In genomic region chr3:56754753-56755365, GRCh38 we compare ENCODE assay signal across 9 cellular contexts. TPM values are rescaled to one million over a fixed set of nuclear protein-coding genes. Genes with fewer than 3 reads are reported as not detected.
A peak's percentile ranks its signal among the peaks of the same experiment; 100 is the strongest.
DNase-seq lines count a peak whose midpoint lies in the region; ATAC-seq, FAIRE-seq and TF ChIP-seq lines count a peak whose summit lies in the region.
"Had no signal": no experiment of that assay in that cellular context is flagged by ENCODE, and none has a peak within 500 bp of the region (broad histone marks: within the 10 kb centered on the region; RNA-seq: fewer than 3 reads in every experiment).

No MANE protein-coding gene starts in this region.

- H3K4me1 ChIP-seq in K562 (replicated peaks in 1 of 2; ENCODE audit: control insufficient read depth in 2 of 2, insufficient read depth in 2 of 2, low read length in 2 of 2), result no peaks in the 10 kb centered on the region; a peak in 1 of 5 replicates
- no peaks in the 10 kb centered on the region for H3K4me1 ChIP-seq in neuronal stem cell (ENCODE audit: control insufficient read depth in 2 of 2, insufficient read depth in 1 of 2, low read depth in 1 of 2, low read length in 2 of 2)

- ATAC-seq in K562, result no peak
- no peak for ATAC-seq in HG02610 (IDR thresholded peaks at IDR 0.05; ENCODE audit: unreplicated experiment)
- ATAC-seq in HG02981 (IDR thresholded peaks at IDR 0.05; ENCODE audit: unreplicated experiment), result no peak

- H3K9me1 ChIP-seq in K562 (ENCODE audit: control insufficient read depth, insufficient read depth, low read length), result no peaks in the 10 kb centered on the region

- no peaks in the 10 kb centered on the region for H4K20me1 ChIP-seq in K562 (replicated peaks; ENCODE audit: control insufficient read depth, insufficient read depth, low read length)

- peak overlapping the region; percentile 75 for H2BK12ac ChIP-seq in neuronal stem cell (ENCODE audit: low read length)

- H3K79me1 ChIP-seq in neuronal stem cell (ENCODE audit: low read depth, low read length), result no peaks in the 10 kb centered on the region

- no peak for TF ChIP-seq POLR2A in K562 (conservative IDR thresholded peaks at IDR 0.05)

- no peak overlapping the region for H2AFZ ChIP-seq in K562 (ENCODE audit: low read depth, low read length)
- H2AFZ ChIP-seq in neuronal stem cell (ENCODE audit: low read length), result peak overlapping the region; percentile 54

- no peak overlapping the region for H2BK15ac ChIP-seq in neuronal stem cell (ENCODE audit: low read length)

- no peak overlapping the region for H3K4me3 ChIP-seq in K562
- H3K4me3 ChIP-seq in neuronal stem cell (ENCODE audit: low read length in 2 of 2), result no peak overlapping the region

- in situ Hi-C loops in K562 (cut with MboI), result no loop called here

- TF ChIP-seq RAD21 in K562 (CRISPR knock-in tag; conservative IDR thresholded peaks at IDR 0.05 in 1 of 2, IDR thresholded peaks at IDR 0.05 in 1 of 2), result no peak

- BruUV-seq in K562 (replicated peaks; lab: Mats Ljungman, UMichigan), result no TSS peak

- H3K27ac ChIP-seq in K562 (ENCODE audit: extremely low read depth, low read depth, low read length) (no peak overlapping the region; the same call in 2 of the 3 replicates), neuronal stem cell (replicated peaks; ENCODE audit: low read length) (no peak overlapping the region)
- H3K27ac ChIP-seq: epithelial cell of prostate had no signal

- no peak overlapping the region for H3K9ac ChIP-seq in K562 (ENCODE audit: insufficient read depth in 1 of 2, low read depth in 2 of 2, low read length in 2 of 2)
- no peak overlapping the region for H3K9ac ChIP-seq in neuronal stem cell (ENCODE audit: low read depth, low read length, poor library complexity)

- no peaks in the 10 kb centered on the region for H3K36me3 ChIP-seq in K562 (ENCODE audit: control insufficient read depth, insufficient read depth, low read length)
- H3K36me3 ChIP-seq in neuronal stem cell (replicated peaks in 1 of 2; ENCODE audit: control insufficient read depth in 2 of 2, insufficient read depth in 2 of 2, low read length in 2 of 2), result no peaks in the 10 kb centered on the region

- WGBS in K562 (ENCODE audit: insufficient coverage, low coverage, missing lambda C conversion rate), result 5% methylated on average over 18 of the region's 21 CpGs
- WGBS in neuronal stem cell (ENCODE audit: extremely low coverage in 2 of 2, insufficient read length in 2 of 2, insufficient replicate concordance in 1 of 2), 2 donors, result no CpG with 5 or more reads among the region's 21 CpGs

- intact Hi-C loops in K562 (cut with micrococcal nuclease), result no loop called here

- no peaks in the 10 kb centered on the region for H3K79me2 ChIP-seq in K562 (ENCODE audit: control insufficient read depth, insufficient read depth, low read length)

- H3K4me2 ChIP-seq in K562 (ENCODE audit: insufficient read depth, low read length) (no peak overlapping the region), neuronal stem cell (ENCODE audit: insufficient read depth, low read length, poor library complexity, severe bottlenecking) (no peak overlapping the region)

- H3K18ac ChIP-seq in neuronal stem cell (ENCODE audit: low read length), result no peak overlapping the region

- no peak for TF ChIP-seq EP300 in K562 (IDR thresholded peaks at IDR 0.05; ENCODE audit: low read length)

- DNase-seq in GM10266 (ENCODE audit: extremely low spot score), result peak; percentile 30
- peak; percentile 36 for DNase-seq in NCI-H2227 (lab: John Stamatoyannopoulos, UW; ENCODE audit: unreplicated experiment)
- DNase-seq in K562 (ENCODE audit: extremely low read depth in 1 of 4, low spot score in 3 of 4), result no peak
- no peak for DNase-seq in neuronal stem cell (ENCODE audit: low spot score)
- DNase-seq in NK-92 treated with Interleukin-12 subunit alpha and Interleukin-12 subunit beta, amount 100 ng/mL, for 24 hours (lab: John Stamatoyannopoulos, UW), result no peak
- DNase-seq in NCI-H146 treated with DMSO at 0.1 percent for 48 hours (lab: John Stamatoyannopoulos, UW; ENCODE audit: unreplicated experiment), result no peak

- H3K9me3 ChIP-seq in K562 (replicated peaks; ENCODE audit: control insufficient read depth, insufficient read depth, low read depth, low read length) (no peaks in the 10 kb centered on the region), neuronal stem cell (replicated peaks in 1 of 2; ENCODE audit: control insufficient read depth in 2 of 2, insufficient read depth in 1 of 2, low read depth in 1 of 2, low read length in 2 of 2) (peaks cover 0 to 1% of the 10 kb centered on the region in 2 donors)

- no peak for FAIRE-seq in K562 (lab: Jason Lieb, UNC)

- H3K27me3 ChIP-seq in K562 (ENCODE audit: control insufficient read depth in 2 of 2, insufficient read depth in 2 of 2, low read length in 2 of 2) (no peaks in the 10 kb centered on the region), neuronal stem cell (ENCODE audit: control insufficient read depth in 3 of 3, insufficient read depth in 3 of 3, low read depth in 1 of 3, low read length in 3 of 3) (no peaks in the 10 kb centered on the region)

- no peak overlapping the region for H2BK5ac ChIP-seq in neuronal stem cell (ENCODE audit: low read length)

- no peak overlapping the region for H3K4ac ChIP-seq in neuronal stem cell (ENCODE audit: low read length)

- TF ChIP-seq CTCF in GM10266 (IDR thresholded peaks at IDR 0.05; ENCODE audit: control insufficient read depth, insufficient read depth, low read depth, missing control alignments), result no peak
- no peak for TF ChIP-seq CTCF in K562 (IDR thresholded peaks at IDR 0.05 in 2 of 3, conservative IDR thresholded peaks at IDR 0.05 in 1 of 3; ENCODE audit: insufficient read depth in 2 of 3, low read depth in 1 of 3, low read length in 3 of 3)

- no peak overlapping the region for H3K14ac ChIP-seq in neuronal stem cell (ENCODE audit: low read length)

- H4K91ac ChIP-seq in neuronal stem cell (ENCODE audit: low read depth, low read length, poor library complexity), result no peak overlapping the region

- POLR2A ChIA-PET in K562 (lab: Yijun Ruan, JAX), result no interaction called here

- no peak overlapping the region for H2BK120ac ChIP-seq in neuronal stem cell (ENCODE audit: low read depth, low read length)

- H2AK5ac ChIP-seq in neuronal stem cell (ENCODE audit: low read depth, low read length), result no peak overlapping the region

- CTCF ChIA-PET in K562 (lab: Yijun Ruan, JAX; ENCODE audit: low intra/inter-chr PET ratio), result no interaction called here

- H4K8ac ChIP-seq in neuronal stem cell (ENCODE audit: low read depth, low read length), result no peak overlapping the region

- H3K23ac ChIP-seq in neuronal stem cell (ENCODE audit: low read depth, low read length, poor library complexity), result no peak overlapping the region

TF ChIP-seq in K562, 482 proteins besides CTCF, POLR2A, EP300 and RAD21 (continues in another document):
- TF ChIP-seq GTF2E2 (tag; IDR thresholded peaks at IDR 0.05), result no peak
- no peak for TF ChIP-seq ZNF707 (CRISPR knock-in tag; conservative IDR thresholded peaks at IDR 0.05)
- TF ChIP-seq ATF6 (CRISPR knock-in tag; IDR thresholded peaks at IDR 0.05), result no peak

RNA-seq across cellular contexts. Expression of gene ARHGEF3, which starts 46.9 kb away (rescaled TPM):
- total RNA-seq in K562 (2011; cell fraction: chromatin; rRNA removed; ENCODE audit: low replicate concordance), result 1.8 and 2.1 TPM in 2 replicates
- 0.67 and 1.3 TPM in 2 replicates for total RNA-seq in K562 (2011; cell fraction: nucleolus; rRNA removed)
- total RNA-seq in K562 (2011; cell fraction: nucleoplasm; rRNA removed), result 2.2 and 3.1 TPM in 2 replicates
- 0.77 and 1.7 TPM in 2 replicates for total RNA-seq in K562 (2014; rRNA removed)
- total RNA-seq in K562 (2014; rRNA removed; fragmentation: Illumina TruSeq; extraction: Trizol), result 2.0 TPM in 2 replicates
- 2.2 and 3.3 TPM in 2 replicates for total RNA-seq in K562 (2015; rRNA removed; fragmentation: Illumina TruSeq; extraction: Trizol)
- total RNA-seq in K562 (2021), result 2.2 and 2.7 TPM in 2 replicates
- 0.05 and 0.93 TPM in 2 replicates for polyA plus RNA-seq in K562 (2011; rRNA removed)
- 0.13 and 0.46 TPM in 2 replicates for polyA plus RNA-seq in K562 (2011; cell fraction: cytosol; rRNA removed)
- polyA plus RNA-seq in K562 (2011; cell fraction: nucleus; rRNA removed), result 0.03 and 0.90 TPM in 2 replicates
- 2.1 and 2.3 TPM in 2 replicates for polyA plus RNA-seq in K562 (2012)
- 1.7 and 2.2 TPM in 2 replicates for polyA plus RNA-seq in K562 (2014; fragmentation: Illumina TruSeq; extraction: Trizol)
- 1 to 10 TPM in 1 of 2 experiments, under 1 TPM in 1; 0.94 to 1.3 TPM for polyA plus RNA-seq in K562 (2014; fragmentation: Nextera tagmentation; extraction: Ambion mirVana)
- polyA plus RNA-seq in K562 (2014; rRNA removed), result 1.4 and 1.7 TPM in 2 replicates
- polyA minus RNA-seq in K562 (2011; rRNA and poly(A)+ RNA removed), result 0.48 and 1.2 TPM in 2 replicates
- polyA minus RNA-seq in K562 (2011; cell fraction: cytosol; rRNA and poly(A)+ RNA removed), result 0.67 TPM in 1 of 2 replicates, not detected in the other
- polyA minus RNA-seq in K562 (2011; cell fraction: nucleus; rRNA and poly(A)+ RNA removed), result 0.89 and 1.1 TPM in 2 replicates
- polyA plus RNA-seq in neuronal stem cell (2013, experiment 1 of 2), result 2.2 TPM
- 2.1 TPM for polyA plus RNA-seq in neuronal stem cell (2013, experiment 2 of 2)

Comparison
In these comparisons a context has a peak if more than half of its experiments do, and no peak if none do; other contexts are left out.
1. DNase-seq: peak in GM10266 (single experiment) and NCI-H2227 (single experiment); none in K562 (0 of 4), neuronal stem cell (single experiment), NK-92 treated with Interleukin-12 subunit alpha and Interleukin-12 subunit beta, amount 100 ng/mL, for 24 hours (single experiment) and NCI-H146 treated with DMSO at 0.1 percent for 48 hours (single experiment).